ENCODE assay signal across 14 cellular contexts in the genomic region with DNA sequence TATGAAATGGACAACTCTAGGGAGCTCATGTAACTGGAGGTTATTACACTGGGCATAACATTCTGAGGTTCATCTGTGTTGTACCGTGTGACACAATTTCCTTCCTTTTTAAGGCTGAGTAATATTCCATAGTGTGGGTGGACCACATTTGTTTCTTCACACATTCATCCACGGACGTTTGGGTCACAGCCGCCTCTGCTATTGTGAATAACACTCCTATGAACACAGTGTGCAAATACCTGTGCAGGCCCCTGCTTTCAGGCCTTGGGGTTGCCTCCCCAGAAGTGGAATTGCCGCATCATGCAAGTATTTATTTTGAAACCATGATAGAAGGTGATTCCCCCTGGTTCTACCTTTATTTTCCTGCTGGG.
"Had no signal": no experiment of that assay in that cellular context is flagged by ENCODE, and none has a peak within 500 bp of the region (broad histone marks: within the 10 kb centered on the region; RNA-seq: fewer than 3 reads in every experiment).

No MANE protein-coding gene starts in this region.

- DNase-seq: activated CD4-positive, alpha-beta memory T cell treated with anti-CD3 and anti-CD28 coated beads for 36 hours; activated CD4-positive, alpha-beta T cell treated with anti-CD3 and anti-CD28 coated beads for 1 hour; activated CD8-positive, alpha-beta memory T cell treated with anti-CD3 and anti-CD28 coated beads, Interleukin-2, amount 10 ng/mL, durations not matched to agents 7 days and 5 days; activated T-cell treated with anti-CD3 and anti-CD28 coated beads, Interleukin-2, amount 50 U/mL, for 1 hour; mucosa of descending colon; naive thymus-derived CD4-positive, alpha-beta T cell; stimulated activated CD4-positive, alpha-beta T cell treated with anti-CD3 and anti-CD28 coated beads, Interleukin-1b, Interleukin-23, amount 100 ng/mL, for 48 hours; T-helper 2 cell; tibial artery had no signal

- H3K36me3 ChIP-seq: adrenal gland, cardiac muscle cell, left lung, ovary, tibial artery had no signal

- H3K9me3 Mint-ChIP-seq: activated naive CD4-positive, alpha-beta T cell treated with anti-CD3 and anti-CD28 coated beads, Interleukin-2, amount 50 U/mL, for 24 hours had no signal

- H3K27me3 Mint-ChIP-seq: activated CD8-positive, alpha-beta memory T cell treated with anti-CD3 and anti-CD28 coated beads, Interleukin-2, amount 10 ng/mL, durations not matched to agents 7 days and 5 days; activated naive CD4-positive, alpha-beta T cell treated with anti-CD3 and anti-CD28 coated beads, Interleukin-2, amount 50 U/mL, for 24 hours had no signal

- H3K36me3 Mint-ChIP-seq: activated CD4-positive, alpha-beta memory T cell treated with anti-CD3 and anti-CD28 coated beads for 36 hours; activated CD8-positive, alpha-beta memory T cell treated with anti-CD3 and anti-CD28 coated beads, Interleukin-2, amount 10 ng/mL, durations not matched to agents 7 days and 5 days; activated naive CD4-positive, alpha-beta T cell treated with anti-CD3 and anti-CD28 coated beads, Interleukin-2, amount 50 U/mL, for 24 hours had no signal

- H3K4me3 ChIP-seq: adrenal gland, cardiac muscle cell, left lung, mucosa of descending colon, ovary, tibial artery had no signal

- H3K9me3 ChIP-seq: adrenal gland, ovary had no signal

- H3K4me1 ChIP-seq: adrenal gland, left lung had no signal

- H3K27ac Mint-ChIP-seq: activated CD4-positive, alpha-beta memory T cell treated with anti-CD3 and anti-CD28 coated beads for 36 hours; activated CD8-positive, alpha-beta memory T cell treated with anti-CD3 and anti-CD28 coated beads, Interleukin-2, amount 10 ng/mL, durations not matched to agents 7 days and 5 days; activated naive CD4-positive, alpha-beta T cell treated with anti-CD3 and anti-CD28 coated beads, Interleukin-2, amount 50 U/mL, for 24 hours; naive thymus-derived CD4-positive, alpha-beta T cell had no signal

- H3K27ac ChIP-seq: adrenal gland, cardiac muscle cell, left lung, ovary, tibial artery had no signal

- H3K27me3 ChIP-seq: adrenal gland, cardiac muscle cell, ovary had no signal

- H3K4me3 Mint-ChIP-seq: activated CD4-positive, alpha-beta memory T cell treated with anti-CD3 and anti-CD28 coated beads for 36 hours; activated CD8-positive, alpha-beta memory T cell treated with anti-CD3 and anti-CD28 coated beads, Interleukin-2, amount 10 ng/mL, durations not matched to agents 7 days and 5 days; activated naive CD4-positive, alpha-beta T cell treated with anti-CD3 and anti-CD28 coated beads, Interleukin-2, amount 50 U/mL, for 24 hours; naive thymus-derived CD4-positive, alpha-beta T cell had no signal

- H3K4me1 Mint-ChIP-seq: activated CD8-positive, alpha-beta memory T cell treated with anti-CD3 and anti-CD28 coated beads, Interleukin-2, amount 10 ng/mL, durations not matched to agents 7 days and 5 days; activated naive CD4-positive, alpha-beta T cell treated with anti-CD3 and anti-CD28 coated beads, Interleukin-2, amount 50 U/mL, for 24 hours; naive thymus-derived CD4-positive, alpha-beta T cell had no signal

- ATAC-seq: activated CD8-positive, alpha-beta memory T cell treated with anti-CD3 and anti-CD28 coated beads, Interleukin-2, amount 10 ng/mL, durations not matched to agents 7 days and 5 days; mucosa of descending colon; naive thymus-derived CD4-positive, alpha-beta T cell had no signal
